ENCODE assay signal across 8 cellular contexts in the genomic region with DNA sequence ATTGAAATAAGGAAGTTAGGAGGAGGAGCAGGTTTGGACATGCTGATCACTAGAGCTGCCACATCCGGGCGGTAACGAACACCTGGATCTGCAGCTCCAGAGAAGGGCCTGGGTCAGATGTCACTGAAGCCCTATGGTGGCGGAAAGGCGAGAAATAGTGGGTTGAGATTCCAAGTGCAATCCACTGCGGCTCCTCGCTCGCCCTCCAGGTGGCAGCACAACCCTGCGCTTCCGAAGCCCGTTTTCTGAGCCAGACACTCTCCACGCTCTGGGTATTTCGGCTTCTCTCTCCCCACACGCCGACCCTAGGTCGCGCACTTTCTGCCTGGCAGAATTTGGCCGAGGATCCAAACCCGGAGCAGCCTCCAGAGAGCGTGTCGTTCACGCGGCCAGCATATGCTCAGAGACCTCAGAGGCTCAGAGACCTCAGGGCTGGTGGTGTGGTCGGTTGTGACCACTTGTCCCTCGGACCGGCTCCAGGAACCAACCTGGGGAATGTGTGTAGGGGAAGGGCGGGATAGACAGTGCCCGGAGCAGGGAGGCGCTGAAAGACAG. TPM values are rescaled to one million over a fixed set of nuclear protein-coding genes. Genes with fewer than 3 reads are reported as not detected.
A peak's percentile ranks its signal among the peaks of the same experiment; 100 is the strongest.
DNase-seq lines count a peak whose midpoint lies in the region; ATAC-seq, FAIRE-seq and TF ChIP-seq lines count a peak whose summit lies in the region.

No MANE protein-coding gene starts in this region.

- H3K9me3 Mint-ChIP-seq in activated T-cell treated with anti-CD3 and anti-CD28 coated beads, Interleukin-2, amount 50 U/mL, for 24 hours: no peaks in the 10 kb centered on the region

- H3K27me3 ChIP-seq in PC-3 (ENCODE audit: low read length): no peaks in the 10 kb centered on the region
- peaks cover 43% of the 10 kb centered on the region for H3K27me3 ChIP-seq in mucosa of stomach (ENCODE audit: control insufficient read depth, insufficient read depth, low read length)

- BruUV-seq in PC-3 (replicated peaks; lab: Mats Ljungman, UMichigan): no TSS peak

- H3K9ac ChIP-seq in PC-3 (ENCODE audit: low read length): peak overlapping the region; percentile 64
- peak overlapping the region; percentile 40 for H3K9ac ChIP-seq in mucosa of stomach (ENCODE audit: low read length)

- peak overlapping the region; percentile 74 for H3K4me3 Mint-ChIP-seq in activated T-cell treated with anti-CD3 and anti-CD28 coated beads, Interleukin-2, amount 50 U/mL, for 24 hours

- CTCF ChIA-PET in PC-3 (lab: Charles Lee): interaction anchor here (0.6 to 1.8 kb wide), 3 partner anchors 16 to 49 kb away, joined by 3 to 14 read pairs (median 4); no protein-coding TSS in a partner anchor

- peak; percentile 80 for TF ChIP-seq CTCF in PC-3 (conservative IDR thresholded peaks at IDR 0.05; ENCODE audit: low read depth, low read length)

- peak overlapping the region; percentile 100 for H3K4me2 ChIP-seq in PC-3 (ENCODE audit: low read length)

- H3K9me3 ChIP-seq in PC-3 (ENCODE audit: low read length): no peaks in the 10 kb centered on the region
- H3K9me3 ChIP-seq in mucosa of stomach (ENCODE audit: control insufficient read depth, low read length): no peaks in the 10 kb centered on the region

- peak overlapping the region; percentile 79 for H3K27ac Mint-ChIP-seq in activated T-cell treated with anti-CD3 and anti-CD28 coated beads, Interleukin-2, amount 50 U/mL, for 24 hours

- no peaks in the 10 kb centered on the region for H3F3A ChIP-seq in PC-3 (ENCODE audit: low read length, unreplicated experiment)

- ATAC-seq in GM19023 (IDR thresholded peaks at IDR 0.05; ENCODE audit: unreplicated experiment) (peak; percentile 61), PC-3 (peak; percentile 76)

- peaks cover 20% of the 10 kb centered on the region for H3K4me1 Mint-ChIP-seq in activated T-cell treated with anti-CD3 and anti-CD28 coated beads, Interleukin-2, amount 50 U/mL, for 24 hours (ENCODE audit: low read depth)

- H3K36me3 ChIP-seq in PC-3 (ENCODE audit: low read depth, low read length): no peaks in the 10 kb centered on the region
- no peaks in the 10 kb centered on the region for H3K36me3 ChIP-seq in mucosa of stomach (ENCODE audit: control insufficient read depth, insufficient read depth, low read length)

- H3K27ac ChIP-seq in PC-3 (ENCODE audit: low read length): peak overlapping the region; percentile 50

- H3K4me3 ChIP-seq in PC-3 (ENCODE audit: low read length) (peak overlapping the region; percentile 71), mucosa of stomach (ENCODE audit: low read length) (peak overlapping the region; percentile 41)

- peak; percentile 92 for DNase-seq in AG08395 (ENCODE audit: low spot score)
- DNase-seq in HTR-8/SVneo (ENCODE audit: insufficient read length, low spot score): peak; percentile 88
- DNase-seq in PC-3: peak; percentile 78
- peak; percentile 92 for DNase-seq in activated T-cell treated with anti-CD3 and anti-CD28 coated beads, Interleukin-2, amount 50 U/mL, for 24 hours
- DNase-seq in erythroblast (lab: John Stamatoyannopoulos, UW): peak; percentile 92 to 94
- DNase-seq in stimulated activated CD8-positive, alpha-beta memory T cell treated with anti-CD3 and anti-CD28 coated beads, Interleukin-4, amount 100 ng/mL, for 4 hours (ENCODE audit: low read depth in 2 of 2, low spot score in 1 of 2): peak; percentile 69 to 71

- POLR2A ChIA-PET in PC-3 (lab: Charles Lee; ENCODE audit: unreplicated experiment): interaction anchor here (0.5 to 0.6 kb wide), 2 partner anchors 16 to 205 kb away, joined by 4 to 5 read pairs; no protein-coding TSS in a partner anchor

- no peaks in the 10 kb centered on the region for H3K9me2 ChIP-seq in PC-3 (replicated peaks; ENCODE audit: low read length)

- H3K79me2 ChIP-seq in PC-3 (ENCODE audit: low read length): no peaks in the 10 kb centered on the region

- H4K20me1 ChIP-seq in PC-3 (ENCODE audit: low read length): no peaks in the 10 kb centered on the region

- intact Hi-C loops in PC-3 (cut with micrococcal nuclease): loop anchor here (1.0 to 2.0 kb wide), 4 partner anchors 16 to 65 kb away; a partner anchor contains a TSS

- no peak for TF ChIP-seq POLR2A in erythroblast (IDR thresholded peaks at IDR 0.05; ENCODE audit: low read length)

- H2AFZ ChIP-seq in PC-3 (ENCODE audit: low read length): peak overlapping the region; percentile 89

- FAIRE-seq in HTR-8/SVneo (lab: Jason Lieb, UNC): peak; percentile 87

- H3K27me3 Mint-ChIP-seq in activated T-cell treated with anti-CD3 and anti-CD28 coated beads, Interleukin-2, amount 50 U/mL, for 24 hours: peaks cover 24% of the 10 kb centered on the region

- H3K4me1 ChIP-seq in PC-3 (ENCODE audit: insufficient read depth, low read length): peaks cover 10% of the 10 kb centered on the region
- peaks cover 21% of the 10 kb centered on the region for H3K4me1 ChIP-seq in mucosa of stomach (ENCODE audit: control insufficient read depth, insufficient read depth, low read length)

- H3K36me3 Mint-ChIP-seq in activated T-cell treated with anti-CD3 and anti-CD28 coated beads, Interleukin-2, amount 50 U/mL, for 24 hours (ENCODE audit: low read depth): no peaks in the 10 kb centered on the region

RNA-seq across cellular contexts. Expression of a gene that starts 0.9 kb away (rescaled TPM):
- total RNA-seq in PC-3 (2014; rRNA removed): 0.29 TPM in 1 of 2 replicates, not detected in the other

RNA-seq across cellular contexts. Expression of a gene that starts 13.8 kb away (rescaled TPM):
- 1.1 and 1.4 TPM in 2 replicates for total RNA-seq in PC-3 (2014; rRNA removed)

RNA-seq across cellular contexts. Expression of a gene that starts 18.3 kb away (rescaled TPM):
- 147 and 180 TPM in 2 replicates for total RNA-seq in PC-3 (2014; rRNA removed)

RNA-seq across cellular contexts. Expression of a gene that starts 26.8 kb away (rescaled TPM):
- total RNA-seq in PC-3 (2014; rRNA removed): 1,140 and 1,203 TPM in 2 replicates

RNA-seq across cellular contexts. Expression of a gene that starts 28.6 kb away (rescaled TPM):
- total RNA-seq in PC-3 (2014; rRNA removed): 60.5 and 67.5 TPM in 2 replicates

Comparison
In these comparisons a context has a peak if more than half of its experiments do, and no peak if none do; other contexts are left out.
1. Peak in every context shown above with its lines: DNase-seq, ATAC-seq, H3K4me3 ChIP-seq and H3K27ac ChIP-seq.